ENCODE assay signal across 18 cellular contexts in genomic region chrX:115490814-115491213, GRCh38.
DNase-seq lines count a peak whose midpoint lies in the region; ATAC-seq, FAIRE-seq and TF ChIP-seq lines count a peak whose summit lies in the region.
"Had no signal": no experiment of that assay in that cellular context is flagged by ENCODE, and none has a peak within 500 bp of the region (broad histone marks: within the 10 kb centered on the region; RNA-seq: fewer than 3 reads in every experiment).

No MANE protein-coding gene starts in this region.

- TF ChIP-seq CTCF in right lobe of liver (IDR thresholded peaks at IDR 0.05) (no peak), HepG2 (CRISPR knock-in tag; IDR thresholded peaks at IDR 0.05) (no peak), endothelial cell of umbilical vein (IDR thresholded peaks at IDR 0.05; ENCODE audit: extremely low read depth in 1 of 2, insufficient read depth in 1 of 2, low read depth in 1 of 2, low read length in 2 of 2) (no peak), neural progenitor cell (IDR thresholded peaks at IDR 0.05) (no peak), foreskin keratinocyte (conservative IDR thresholded peaks at IDR 0.05) (no peak)

- no peaks in the 10 kb centered on the region for H3K9me3 Mint-ChIP-seq in neural progenitor cell
- no peaks in the 10 kb centered on the region for H3K9me3 Mint-ChIP-seq in activated naive CD8-positive, alpha-beta T cell treated with anti-CD3 and anti-CD28 coated beads, Interleukin-2, amount 50 U/mL, for 24 hours

- no peak for TF ChIP-seq RAD21 in HepG2 (CRISPR knock-in tag; IDR thresholded peaks at IDR 0.05)

- no peaks in the 10 kb centered on the region for H3K9me1 ChIP-seq in endothelial cell of umbilical vein (replicated peaks; ENCODE audit: control insufficient read depth, extremely low read depth, insufficient read depth, low read length)

- intact Hi-C loops in right lobe of liver (cut with DNase I) (no loop called here), HepG2 (cut with micrococcal nuclease; ENCODE audit: unreplicated experiment) (loop anchor here (5.0 to 10.0 kb wide), 2 partner anchors 96 to 474 kb away; partner anchors contain the start of gene IL13RA2), endothelial cell of umbilical vein (cut with micrococcal nuclease) (loop anchor here (5.0 kb wide), 1 partner anchor 71 kb away; the partner anchor contains the start of gene PLS3)

- CTCF ChIA-PET in HepG2 (lab: Yijun Ruan, JAX; ENCODE audit: low intra/inter-chr PET ratio, low total read pairs), result no interaction called here
- CTCF ChIA-PET in endothelial cell of umbilical vein (lab: Charles Lee), result no interaction called here

- no peak overlapping the region for H3K4me3 Mint-ChIP-seq in neural progenitor cell
- no peak overlapping the region for H3K4me3 Mint-ChIP-seq in activated naive CD8-positive, alpha-beta T cell treated with anti-CD3 and anti-CD28 coated beads, Interleukin-2, amount 50 U/mL, for 24 hours
- H3K4me3 Mint-ChIP-seq: CD4-positive, CD25-positive, alpha-beta regulatory T cell; H9 had no signal

- H3K27ac Mint-ChIP-seq in neural progenitor cell, result no peak overlapping the region
- H3K27ac Mint-ChIP-seq in activated naive CD8-positive, alpha-beta T cell treated with anti-CD3 and anti-CD28 coated beads, Interleukin-2, amount 50 U/mL, for 24 hours, result no peak overlapping the region
- H3K27ac Mint-ChIP-seq: CD4-positive, CD25-positive, alpha-beta regulatory T cell; H9 had no signal

- H3K27ac ChIP-seq in right lobe of liver, result no peak overlapping the region
- no peak overlapping the region for H3K27ac ChIP-seq in HepG2 (ENCODE audit: extremely low read length, insufficient read depth, low read length)
- no peak overlapping the region for H3K27ac ChIP-seq in endothelial cell of umbilical vein (ENCODE audit: insufficient read depth, low read depth, low read length)
- no peak overlapping the region for H3K27ac ChIP-seq in neural progenitor cell
- H3K27ac ChIP-seq in foreskin keratinocyte, result no peak overlapping the region

- TF ChIP-seq EP300 in HepG2 (IDR thresholded peaks at IDR 0.05; ENCODE audit: low read depth in 2 of 2, low read length in 2 of 2), result no peak
- no peak for TF ChIP-seq EP300 in HepG2 (CRISPR knock-in tag; IDR thresholded peaks at IDR 0.05; ENCODE audit: borderline replicate concordance)

- H3K4me1 Mint-ChIP-seq in neural progenitor cell, result peaks cover 9% of the 10 kb centered on the region
- H3K4me1 Mint-ChIP-seq in activated naive CD8-positive, alpha-beta T cell treated with anti-CD3 and anti-CD28 coated beads, Interleukin-2, amount 50 U/mL, for 24 hours, result no peaks in the 10 kb centered on the region
- H3K4me1 Mint-ChIP-seq: CD4-positive, CD25-positive, alpha-beta regulatory T cell had no signal

- ATAC-seq in right lobe of liver (peak in 3 of 4 donors; percentile 13 to 49 (median 48)), HepG2 (no peak), foreskin keratinocyte (no peak), HG02678 (IDR thresholded peaks at IDR 0.05; ENCODE audit: unreplicated experiment) (no peak)
- no peak for ATAC-seq in activated naive CD8-positive, alpha-beta T cell treated with anti-CD3 and anti-CD28 coated beads, Interleukin-2, amount 50 U/mL, for 24 hours

- H3K79me2 ChIP-seq in HepG2 (ENCODE audit: insufficient read depth, low read length), result no peaks in the 10 kb centered on the region
- H3K79me2 ChIP-seq in endothelial cell of umbilical vein (ENCODE audit: control insufficient read depth, insufficient read depth, low read length), result no peaks in the 10 kb centered on the region
- no peaks in the 10 kb centered on the region for H3K79me2 ChIP-seq in neural progenitor cell (ENCODE audit: low read depth)

- WGBS in right lobe of liver (ENCODE audit: insufficient coverage, low coverage, low lambda C conversion rate, missing lambda C conversion rate), result 7% methylated on average over 1 of the region's 1 CpG
- WGBS in HepG2 (ENCODE audit: low lambda C conversion rate), result 0% methylated on average over 1 of the region's 1 CpG

- H3K27me3 ChIP-seq in right lobe of liver (no peaks in the 10 kb centered on the region), HepG2 (ENCODE audit: control insufficient read depth in 1 of 2, insufficient read depth in 2 of 2, low read length in 2 of 2) (no peaks in the 10 kb centered on the region), endothelial cell of umbilical vein (ENCODE audit: control insufficient read depth in 2 of 2, insufficient read depth in 2 of 2, low read length in 2 of 2) (no peaks in the 10 kb centered on the region), neural progenitor cell (no peaks in the 10 kb centered on the region), foreskin keratinocyte (no peaks in the 10 kb centered on the region)
- H3K27me3 ChIP-seq: BE2C had no signal

- H3K4me1 ChIP-seq in right lobe of liver (peaks cover 0 to 6% (median 0%) of the 10 kb centered on the region in 4 donors), HepG2 (ENCODE audit: insufficient read depth, low read length) (no peaks in the 10 kb centered on the region), endothelial cell of umbilical vein (ENCODE audit: control insufficient read depth, extremely low read depth, insufficient read depth, low read length) (peaks cover 2% of the 10 kb centered on the region), neural progenitor cell (peaks cover 34% of the 10 kb centered on the region), foreskin keratinocyte (no peaks in the 10 kb centered on the region)
- H3K4me1 ChIP-seq: BE2C, Caco-2 had no signal

- H3K9me3 ChIP-seq in right lobe of liver (no peaks in the 10 kb centered on the region), HepG2 (ENCODE audit: low read length) (no peaks in the 10 kb centered on the region), endothelial cell of umbilical vein (replicated peaks; ENCODE audit: control insufficient read depth, insufficient read depth, low read length) (no peaks in the 10 kb centered on the region), neural progenitor cell (ENCODE audit: low read depth) (no peaks in the 10 kb centered on the region)
- H3K9me3 ChIP-seq: BE2C, Caco-2 had no signal

- FAIRE-seq in HepG2 (lab: Jason Lieb, UNC) (no peak), endothelial cell of umbilical vein (lab: Jason Lieb, UNC) (no peak)
- FAIRE-seq: A204.1, D721Med, H1 had no signal

- no peaks in the 10 kb centered on the region for H4K20me1 ChIP-seq in HepG2 (ENCODE audit: insufficient read depth, low read length)
- no peaks in the 10 kb centered on the region for H4K20me1 ChIP-seq in endothelial cell of umbilical vein (replicated peaks; ENCODE audit: control insufficient read depth, extremely low read depth, insufficient read depth, low read length)
- no peaks in the 10 kb centered on the region for H4K20me1 ChIP-seq in neural progenitor cell (ENCODE audit: low read depth)

- no peak overlapping the region for H2AFZ ChIP-seq in HepG2 (ENCODE audit: low read length)
- H2AFZ ChIP-seq in endothelial cell of umbilical vein (ENCODE audit: low read depth, low read length), result no peak overlapping the region
- peak overlapping the region; percentile 0 for H2AFZ ChIP-seq in neural progenitor cell (replicated peaks)

- dilution Hi-C loops in endothelial cell of umbilical vein (cut with MboI; ENCODE audit: extremely low pct_ligation_motif_present, low sequenced_read_pairs), result no loop called here

- H3K4me3 ChIP-seq in right lobe of liver (no peak overlapping the region), HepG2 (replicated peaks in 1 of 3; ENCODE audit: insufficient read depth in 1 of 3, low read depth in 2 of 3, low read length in 3 of 3) (no peak overlapping the region), endothelial cell of umbilical vein (replicated peaks in 1 of 3; ENCODE audit: insufficient read depth in 1 of 3, low read depth in 1 of 3, low read length in 3 of 3) (no peak overlapping the region), neural progenitor cell (no peak overlapping the region)

- TF ChIP-seq POLR2A in right lobe of liver (IDR thresholded peaks at IDR 0.05), result no peak
- no peak for TF ChIP-seq POLR2A in HepG2 (IDR thresholded peaks at IDR 0.05; ENCODE audit: insufficient read depth in 1 of 2, low read depth in 2 of 2, low read length in 2 of 2)
- no peak for TF ChIP-seq POLR2A in endothelial cell of umbilical vein (IDR thresholded peaks at IDR 0.05; ENCODE audit: low read depth, low read length)

- no peaks in the 10 kb centered on the region for H3K36me3 ChIP-seq in right lobe of liver
- H3K36me3 ChIP-seq in HepG2 (replicated peaks in 1 of 2; ENCODE audit: control insufficient read depth in 1 of 2, insufficient read depth in 2 of 2, low read length in 2 of 2), result no peaks in the 10 kb centered on the region
- no peaks in the 10 kb centered on the region for H3K36me3 ChIP-seq in endothelial cell of umbilical vein (ENCODE audit: control insufficient read depth in 2 of 2, extremely low read depth in 1 of 2, insufficient read depth in 2 of 2, low read length in 2 of 2)
- no peaks in the 10 kb centered on the region for H3K36me3 ChIP-seq in neural progenitor cell
- H3K36me3 ChIP-seq: BE2C had no signal

- H3K9ac ChIP-seq in HepG2 (ENCODE audit: insufficient read depth, low read depth, low read length) (no peak overlapping the region), endothelial cell of umbilical vein (replicated peaks; ENCODE audit: extremely low read depth, insufficient read depth, low read length) (no peak overlapping the region), neural progenitor cell (no peak overlapping the region)

- BruUV-seq in HepG2 (replicated peaks; lab: Mats Ljungman, UMichigan) (no TSS peak), endothelial cell of umbilical vein (replicated peaks; lab: Mats Ljungman, UMichigan) (no TSS peak)

- H3F3A ChIP-seq in neural progenitor cell (ENCODE audit: low read depth), result peaks cover 13% of the 10 kb centered on the region

- POLR2A ChIA-PET in HepG2 (lab: Yijun Ruan, JAX), result no interaction called here
- POLR2A ChIA-PET in endothelial cell of umbilical vein (lab: Charles Lee), result no interaction called here

- H3K4me2 ChIP-seq in HepG2 (ENCODE audit: low read depth, low read length) (no peak overlapping the region), endothelial cell of umbilical vein (ENCODE audit: insufficient read depth, low read length) (no peak overlapping the region), neural progenitor cell (no peak overlapping the region)

- in situ Hi-C loops in HepG2 (cut with HindIII; ENCODE audit: extremely low pct_ligation_motif_present, low pct_unique_long_range_greater_than_20kb), result no loop called here

- DNase-seq in right lobe of liver (no peak), HepG2 (ENCODE audit: low spot score) (no peak), endothelial cell of umbilical vein (ENCODE audit: low read depth, low spot score) (peak; percentile 24), neural progenitor cell (ENCODE audit: low spot score) (no peak), foreskin keratinocyte (no peak)
- DNase-seq in activated naive CD8-positive, alpha-beta T cell treated with anti-CD3 and anti-CD28 coated beads, Interleukin-2, amount 50 U/mL, for 24 hours, result no peak
- DNase-seq: ACHN; BE2C; C1 segment of cervical spinal cord; Caco-2; CD4-positive, CD25-positive, alpha-beta regulatory T cell; DMS79 treated with DMSO at 0.1 percent for 48 hours; GF-D8; H9 had no signal

- H3K36me3 Mint-ChIP-seq in neural progenitor cell, result no peaks in the 10 kb centered on the region
- no peaks in the 10 kb centered on the region for H3K36me3 Mint-ChIP-seq in activated naive CD8-positive, alpha-beta T cell treated with anti-CD3 and anti-CD28 coated beads, Interleukin-2, amount 50 U/mL, for 24 hours (ENCODE audit: low read depth)
- H3K36me3 Mint-ChIP-seq: CD4-positive, CD25-positive, alpha-beta regulatory T cell had no signal

- H3K27me3 Mint-ChIP-seq in neural progenitor cell (ENCODE audit: insufficient read depth, low read depth), result peaks cover 2% of the 10 kb centered on the region
- H3K27me3 Mint-ChIP-seq in activated naive CD8-positive, alpha-beta T cell treated with anti-CD3 and anti-CD28 coated beads, Interleukin-2, amount 50 U/mL, for 24 hours, result no peaks in the 10 kb centered on the region
- H3K27me3 Mint-ChIP-seq: CD4-positive, CD25-positive, alpha-beta regulatory T cell had no signal

Comparison
In these comparisons a context has a peak if more than half of its experiments do, and no peak if none do; other contexts are left out.
1. ATAC-seq: peak in right lobe of liver (3 of 4); none in HepG2 (single experiment), foreskin keratinocyte (single experiment), HG02678 (single experiment) and activated naive CD8-positive, alpha-beta T cell treated with anti-CD3 and anti-CD28 coated beads, Interleukin-2, amount 50 U/mL, for 24 hours (single experiment).
2. intact Hi-C loops: an anchor here in HepG2 (5.0 to 10.0 kb wide) and endothelial cell of umbilical vein (5.0 kb wide); none called in right lobe of liver.